Comparison of ENCODE assay signal across 1 cellular context in the genomic region with DNA sequence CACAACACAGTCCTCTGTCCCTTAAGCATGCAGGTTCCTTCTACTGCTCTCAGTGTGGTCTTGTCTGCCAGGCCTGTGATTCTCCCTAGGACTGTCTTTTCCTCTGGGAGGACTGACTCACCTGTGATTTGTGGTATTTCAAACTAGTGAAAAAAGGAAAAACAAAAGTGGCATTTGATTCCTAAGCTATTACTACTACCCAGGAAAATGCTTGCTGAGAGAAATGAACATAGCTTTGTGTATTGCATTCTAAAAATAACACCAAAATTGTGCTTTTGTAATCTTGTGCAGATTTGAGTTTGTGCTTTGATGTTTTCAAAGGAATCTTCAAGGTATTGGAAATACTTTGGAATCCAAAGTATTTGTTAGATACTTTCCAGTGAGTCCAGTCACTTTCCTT.
TF ChIP-seq lines count a peak whose summit lies in the region.

No MANE protein-coding gene starts in this region.

TF ChIP-seq in IMR-90, 13 proteins besides CTCF, POLR2A, EP300 and RAD21:
- no peak for TF ChIP-seq MXI1 (IDR thresholded peaks at IDR 0.05; ENCODE audit: borderline replicate concordance, low read depth, low read length)
- 0 out of 2 replicates have a peak, but pooled peaks have one; percentile 17 for TF ChIP-seq MAFK (IDR thresholded peaks at IDR 0.05; ENCODE audit: low read depth, low read length)
TF ChIP-seq in IMR-90: peak in this region for 1.
